ENCODE assay signal across 31 cellular contexts in genomic region chr20:58600756-58601155, GRCh38.
"Had no signal": no experiment of that assay in that cellular context is flagged by ENCODE, and none has a peak within 500 bp of the region (broad histone marks: within the 10 kb centered on the region; RNA-seq: fewer than 3 reads in every experiment).

No MANE protein-coding gene starts in this region.

- H3K9me3 ChIP-seq: ovary, psoas muscle, testis, tibial artery, upper lobe of left lung, vagina had no signal

- H3K4me1 ChIP-seq: parathyroid adenoma, spleen, upper lobe of left lung had no signal

- H3K36me3 Mint-ChIP-seq: naive B cell; naive thymus-derived CD8-positive, alpha-beta T cell; natural killer cell treated with Interleukin-12 subunit alpha and Interleukin-12 subunit beta and Interleukin-15 and Interleukin-18, amount 100 ng/mL, for 72 hours; stimulated activated memory B cell treated with anti-CD40 and anti-IgM and Interleukin-4, amounts not matched to agents 10 μg/mL and 1 μg/mL and 100 μg/mL, for 72 hours had no signal

- ATAC-seq: naive thymus-derived CD8-positive, alpha-beta T cell; natural killer cell treated with Interleukin-12 subunit alpha and Interleukin-12 subunit beta and Interleukin-15 and Interleukin-18, amount 100 ng/mL, for 72 hours; psoas muscle; right cardiac atrium; sciatic nerve; stimulated activated memory B cell treated with anti-CD40 and anti-IgM and Interleukin-4, amounts not matched to agents 10 μg/mL and 1 μg/mL and 100 μg/mL, for 72 hours; stimulated activated naive CD8-positive, alpha-beta T cell treated with anti-CD3 and anti-CD28 coated beads, Interleukin-15, amount 100 ng/mL, for 72 hours; stimulated activated naive CD8-positive, alpha-beta T cell treated with anti-CD3 and anti-CD28 coated beads, Interleukin-15, Interleukin-2, amounts not matched to agents 100 U/mL and 50 U/mL, for 24 hours had no signal

- H3K9me3 Mint-ChIP-seq: natural killer cell treated with Interleukin-12 subunit alpha and Interleukin-12 subunit beta and Interleukin-15 and Interleukin-18, amount 100 ng/mL, for 72 hours; stimulated activated naive CD8-positive, alpha-beta T cell treated with anti-CD3 and anti-CD28 coated beads, Interleukin-15, amount 100 ng/mL, for 72 hours had no signal

- H3K27ac Mint-ChIP-seq: natural killer cell treated with Interleukin-12 subunit alpha and Interleukin-12 subunit beta and Interleukin-15 and Interleukin-18, amount 100 ng/mL, for 72 hours; progenitor cell of endocrine pancreas; stimulated activated memory B cell treated with anti-CD40 and anti-IgM and Interleukin-4, amounts not matched to agents 10 μg/mL and 1 μg/mL and 100 μg/mL, for 72 hours had no signal

- H3K4me1 Mint-ChIP-seq: naive B cell; naive thymus-derived CD8-positive, alpha-beta T cell; stimulated activated memory B cell treated with anti-CD40 and anti-IgM and Interleukin-4, amounts not matched to agents 10 μg/mL and 1 μg/mL and 100 μg/mL, for 72 hours; stimulated activated naive CD8-positive, alpha-beta T cell treated with anti-CD3 and anti-CD28 coated beads, Interleukin-15, amount 100 ng/mL, for 72 hours had no signal

- H2AFZ ChIP-seq: parathyroid adenoma had no signal

- H3K4me2 ChIP-seq: smooth muscle cell had no signal

- H3K4me3 Mint-ChIP-seq: naive B cell; naive thymus-derived CD8-positive, alpha-beta T cell; natural killer cell treated with Interleukin-12 subunit alpha and Interleukin-12 subunit beta and Interleukin-15 and Interleukin-18, amount 100 ng/mL, for 72 hours; neural crest cell; stimulated activated memory B cell treated with anti-CD40 and anti-IgM and Interleukin-4, amounts not matched to agents 10 μg/mL and 1 μg/mL and 100 μg/mL, for 72 hours; stimulated activated naive CD8-positive, alpha-beta T cell treated with anti-CD3 and anti-CD28 coated beads, Interleukin-15, amount 100 ng/mL, for 72 hours had no signal

- FAIRE-seq: urothelium cell line had no signal

- H3K36me3 ChIP-seq: ovary, spleen, suprapubic skin, tibial artery, upper lobe of left lung, vagina had no signal

- H3K9ac ChIP-seq: parathyroid adenoma had no signal

- DNase-seq: naive B cell; occipital lobe; ovary; stimulated activated CD4-positive, alpha-beta T cell treated with anti-CD3 and anti-CD28 coated beads, Interleukin-12 subunit alpha, Interleukin-12 subunit beta, amount 100 ng/mL, for 4 hours; stimulated activated CD4-positive, alpha-beta T cell treated with anti-CD3 and anti-CD28 coated beads, Interleukin-1b, Interleukin-23, amount 100 ng/mL, for 48 hours; stimulated activated CD4-positive, alpha-beta T cell treated with anti-CD3 and anti-CD28 coated beads, Interleukin-4, amount 100 ng/mL, for 1 hour; stimulated activated CD4-positive, alpha-beta T cell treated with anti-CD3 and anti-CD28 coated beads, Interleukin-4, amount 100 ng/mL, for 4 hours; stimulated activated CD8-positive, alpha-beta memory T cell treated with anti-CD3 and anti-CD28 coated beads, Interleukin-4, amount 100 ng/mL, for 48 hours; stimulated activated naive CD4-positive, alpha-beta T cell; stimulated activated naive CD8-positive, alpha-beta T cell treated with anti-CD3 and anti-CD28 coated beads, Interleukin-15, amount 100 ng/mL, for 72 hours; stimulated activated naive CD8-positive, alpha-beta T cell treated with anti-CD3 and anti-CD28 coated beads, Interleukin-15, Interleukin-2, amounts not matched to agents 100 U/mL and 50 U/mL, for 24 hours; substantia nigra; testis; tibial artery; trophoblast cell; upper lobe of left lung had no signal

- H3K79me2 ChIP-seq: parathyroid adenoma had no signal

- H3K27ac ChIP-seq: ovary, parathyroid adenoma, psoas muscle, skin epidermis, spleen, suprapubic skin, testis, tibial artery, upper lobe of left lung, vagina had no signal

- H3K4me3 ChIP-seq: ovary, psoas muscle, skin epidermis, smooth muscle cell, spleen, suprapubic skin, testis, tibial artery, upper lobe of left lung, vagina had no signal

- H3K27me3 Mint-ChIP-seq: stimulated activated naive CD8-positive, alpha-beta T cell treated with anti-CD3 and anti-CD28 coated beads, Interleukin-15, amount 100 ng/mL, for 72 hours had no signal

- H3K27me3 ChIP-seq: ovary, suprapubic skin, testis, upper lobe of left lung, vagina had no signal
